20 cellular contexts compared by ENCODE assay signal in genomic region chr11:71265559-71266092, GRCh38. TPM values are rescaled to one million over a fixed set of nuclear protein-coding genes. Genes with fewer than 3 reads are reported as not detected.
DNase-seq lines count a peak whose midpoint lies in the region; TF ChIP-seq lines count a peak whose summit lies in the region.
"Had no signal": no experiment of that assay in that cellular context is flagged by ENCODE, and none has a peak within 500 bp of the region (broad histone marks: within the 10 kb centered on the region; RNA-seq: fewer than 3 reads in every experiment).

No MANE protein-coding gene starts in this region.

- no peak overlapping the region for H3K27ac ChIP-seq in A673 (ENCODE audit: low read depth, low read length, poor library complexity, severe bottlenecking)
- H3K27ac ChIP-seq: 22Rv1; BLaER1 treated with 17β-estradiol and CSF1 and Interleukin-3, amounts not matched to agents 10 nM and 100 nM had no signal

- H3K4me1 ChIP-seq in mucosa of stomach (ENCODE audit: control insufficient read depth, insufficient read depth, low read length) (peaks cover 16% of the 10 kb centered on the region), A673 (ENCODE audit: insufficient read depth, low read length, poor library complexity, severe bottlenecking) (no peaks in the 10 kb centered on the region)

- no peaks in the 10 kb centered on the region for H3K36me3 ChIP-seq in mucosa of stomach (ENCODE audit: control insufficient read depth, insufficient read depth, low read length)
- no peaks in the 10 kb centered on the region for H3K36me3 ChIP-seq in A673 (ENCODE audit: insufficient read depth, low read length, poor library complexity, severe bottlenecking)
- H3K36me3 ChIP-seq: BLaER1 treated with 17β-estradiol and CSF1 and Interleukin-3, amounts not matched to agents 10 nM and 100 nM; MG63 had no signal

- peak; percentile 33 for DNase-seq in activated effector memory CD4-positive, alpha-beta T cell treated with anti-CD3 and anti-CD28 coated beads, Interleukin-2, amount 50 U/mL, for 16 hours
- DNase-seq in activated effector memory CD4-positive, alpha-beta T cell treated with Interleukin-2 at 50 U/mL for 16 hours: no peak
- peak; percentile 40 for DNase-seq in islet precursor cell
- no peak for DNase-seq in type B pancreatic cell (ENCODE audit: extremely low spot score, unreplicated experiment)
- DNase-seq in NCI-H187 treated with DMSO at 0.1 percent for 48 hours (lab: John Stamatoyannopoulos, UW): no peak
- no peak for DNase-seq in NCI-H1417 (lab: John Stamatoyannopoulos, UW)
- no peak for DNase-seq in A673 (ENCODE audit: low spot score)
- DNase-seq: CD4-positive, alpha-beta memory T cell; GF-D8; Kasumi-1; MG63; NCI-H1048; NCI-H1436; NCI-H1930; NCI-H748 treated with DMSO at 0.1 percent for 48 hours; SIG-M5; SK-N-SH had no signal

- CTCF ChIA-PET in A673 (lab: Charles Lee): no interaction called here

- H3K36me3 Mint-ChIP-seq in type B pancreatic cell: no peaks in the 10 kb centered on the region
- H3K36me3 Mint-ChIP-seq: CD4-positive, alpha-beta memory T cell had no signal

- H3K4me3 ChIP-seq in mucosa of stomach (ENCODE audit: low read length) (no peak overlapping the region), A673 (ENCODE audit: low read depth, low read length, poor library complexity, severe bottlenecking) (no peak overlapping the region)
- H3K4me3 ChIP-seq: BLaER1 treated with 17β-estradiol and CSF1 and Interleukin-3, amounts not matched to agents 10 nM and 100 nM; MG63 had no signal

- H3K9me3 ChIP-seq in mucosa of stomach (ENCODE audit: control insufficient read depth, low read length) (no peaks in the 10 kb centered on the region), A673 (ENCODE audit: low read depth, low read length, poor library complexity, severe bottlenecking) (no peaks in the 10 kb centered on the region)
- H3K9me3 ChIP-seq: BLaER1 treated with 17β-estradiol and CSF1 and Interleukin-3, amounts not matched to agents 10 nM and 100 nM; MG63; SK-N-SH had no signal

- H3K27me3 ChIP-seq in mucosa of stomach (ENCODE audit: control insufficient read depth, insufficient read depth, low read length) (no peaks in the 10 kb centered on the region), A673 (replicated peaks; ENCODE audit: insufficient read depth, low read depth, low read length, poor library complexity) (no peaks in the 10 kb centered on the region)
- H3K27me3 ChIP-seq: BLaER1 treated with 17β-estradiol and CSF1 and Interleukin-3, amounts not matched to agents 10 nM and 100 nM; MG63 had no signal

- H3K9me3 Mint-ChIP-seq in type B pancreatic cell: no peaks in the 10 kb centered on the region
- H3K9me3 Mint-ChIP-seq: CD4-positive, alpha-beta memory T cell had no signal

- peak overlapping the region; percentile 21 for H3K27ac Mint-ChIP-seq in type B pancreatic cell
- H3K27ac Mint-ChIP-seq: CD4-positive, alpha-beta memory T cell had no signal

- peaks cover 3% of the 10 kb centered on the region for H3K27me3 Mint-ChIP-seq in type B pancreatic cell

- no TSS peak for BruUV-seq in A673 (replicated peaks; lab: Mats Ljungman, UMichigan)

- intact Hi-C loops in A673 (cut with micrococcal nuclease; ENCODE audit: unreplicated experiment): no loop called here

- H3K4me1 Mint-ChIP-seq in type B pancreatic cell (ENCODE audit: unreplicated experiment): peaks cover 26% of the 10 kb centered on the region
- H3K4me1 Mint-ChIP-seq: CD4-positive, alpha-beta memory T cell had no signal

- H3K4me3 Mint-ChIP-seq in type B pancreatic cell: no peak overlapping the region
- H3K4me3 Mint-ChIP-seq: CD4-positive, alpha-beta memory T cell had no signal

- POLR2A ChIA-PET in A673 (lab: Charles Lee; ENCODE audit: low non-redundant PET): no interaction called here

- H3K9ac ChIP-seq in mucosa of stomach (ENCODE audit: low read length): peak overlapping the region; percentile 20
- H3K9ac ChIP-seq: BLaER1 treated with 17β-estradiol and CSF1 and Interleukin-3, amounts not matched to agents 10 nM and 100 nM; SK-N-SH had no signal

- TF ChIP-seq CTCF in type B pancreatic cell (conservative IDR thresholded peaks at IDR 0.05): no peak
- no peak for TF ChIP-seq CTCF in A673 (conservative IDR thresholded peaks at IDR 0.05; ENCODE audit: low read depth, low read length)

RNA-seq across cellular contexts. Expression of gene SHANK2, which starts 13.2 kb away (rescaled TPM):
- total RNA-seq in type B pancreatic cell (ENCODE audit: low replicate concordance): 25.9 and 49.4 TPM in 2 replicates
- 0.71 and 0.81 TPM in 2 replicates for total RNA-seq in A673 (2021)
- total RNA-seq: CD4-positive, alpha-beta memory T cell had no signal

Comparison
In these comparisons a context has a peak if more than half of its experiments do, and no peak if none do; other contexts are left out.
1. DNase-seq: peak in activated effector memory CD4-positive, alpha-beta T cell treated with anti-CD3 and anti-CD28 coated beads, Interleukin-2, amount 50 U/mL, for 16 hours (single experiment) and islet precursor cell (single experiment); none in activated effector memory CD4-positive, alpha-beta T cell treated with Interleukin-2 at 50 U/mL for 16 hours (single experiment), type B pancreatic cell (single experiment), NCI-H187 treated with DMSO at 0.1 percent for 48 hours (single experiment), NCI-H1417 (0 of 3) and A673 (single experiment).
2. RNA of gene SHANK2, which starts 13.2 kb away (total RNA-seq): 25.9 to 49.4 TPM in type B pancreatic cell; 0.71 to 0.81 TPM in A673; every median in the first group is over 10 times any median in the second.